In the genomic region with DNA sequence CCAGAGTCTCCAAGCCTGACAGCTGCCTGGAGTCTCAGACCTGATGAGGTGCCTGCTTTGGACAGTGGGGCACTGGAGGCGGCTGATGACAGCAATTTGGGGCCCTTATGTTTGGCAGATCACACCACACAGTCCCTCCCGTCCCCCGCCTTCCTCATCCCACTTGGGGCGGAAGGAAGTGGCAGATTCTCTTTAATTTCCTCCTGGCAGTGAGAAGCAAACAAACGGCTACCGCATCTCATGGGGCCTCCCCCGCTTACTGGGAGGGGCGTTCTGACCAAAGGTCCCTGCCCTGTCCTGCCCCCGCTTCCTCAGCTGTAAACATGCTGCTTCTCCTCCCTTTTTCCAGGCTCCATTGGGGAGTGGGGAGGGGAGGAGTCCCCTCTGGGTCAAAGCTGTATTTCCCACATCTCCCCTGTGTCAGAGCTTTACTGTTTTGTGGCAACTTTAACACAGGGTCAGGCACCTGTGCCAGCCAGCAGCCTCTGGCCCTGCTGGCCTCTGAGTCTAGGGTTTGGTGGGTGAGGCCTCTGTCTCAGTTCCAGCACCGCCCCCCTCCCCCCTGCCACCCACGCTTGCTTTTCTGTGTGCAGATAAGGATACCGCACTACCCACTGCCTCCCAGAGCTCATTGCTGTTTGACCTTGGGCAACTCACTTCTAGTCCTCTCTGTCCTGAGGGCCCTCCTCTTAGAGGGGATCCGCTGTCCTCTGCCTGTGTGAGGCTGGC, we compare ENCODE assay signal across 8 cellular contexts. TPM values are rescaled to one million over a fixed set of nuclear protein-coding genes. Genes with fewer than 3 reads are reported as not detected.
DNase-seq lines count a peak whose midpoint lies in the region; ATAC-seq and TF ChIP-seq lines count a peak whose summit lies in the region.

No MANE protein-coding gene starts in this region.

- H3K4me1 ChIP-seq in lower lobe of right lung, result peaks cover 68% of the 10 kb centered on the region
- no peaks in the 10 kb centered on the region for H3K4me1 ChIP-seq in foreskin keratinocyte

- DNase-seq in CD1c-positive myeloid dendritic cell (ENCODE audit: extremely low spot score), result peak; percentile 94
- peak; percentile 36 to 91 (median 48) for DNase-seq in T-helper 1 cell
- DNase-seq in activated naive CD8-positive, alpha-beta T cell treated with anti-CD3 and anti-CD28 coated beads, Interleukin-2, amount 50 U/mL, for 24 hours, result peak; percentile 81
- DNase-seq in lower lobe of right lung, result peak; percentile 87
- DNase-seq in stimulated activated CD8-positive, alpha-beta memory T cell treated with anti-CD3 and anti-CD28 coated beads, Interleukin-4, amount 100 ng/mL, for 1 hour (ENCODE audit: low read depth in 2 of 2, low spot score in 1 of 2), result peak; percentile 41 to 62
- no peak for DNase-seq in foreskin keratinocyte
- no peak for DNase-seq in NCI-H1694 (lab: John Stamatoyannopoulos, UW)

- no peak for TF ChIP-seq CTCF in lower lobe of right lung (IDR thresholded peaks at IDR 0.05)
- no peak for TF ChIP-seq CTCF in foreskin keratinocyte (conservative IDR thresholded peaks at IDR 0.05)

- peaks cover 34% of the 10 kb centered on the region for H3K36me3 Mint-ChIP-seq in activated naive CD8-positive, alpha-beta T cell treated with anti-CD3 and anti-CD28 coated beads, Interleukin-2, amount 50 U/mL, for 24 hours (ENCODE audit: low read depth)

- H3K27ac ChIP-seq in lower lobe of right lung (peak overlapping the region; percentile 99), foreskin keratinocyte (no peak overlapping the region)

- H3K9me3 ChIP-seq in lower lobe of right lung, result no peaks in the 10 kb centered on the region

- H3K27me3 ChIP-seq in lower lobe of right lung (ENCODE audit: low read depth) (no peaks in the 10 kb centered on the region), foreskin keratinocyte (no peaks in the 10 kb centered on the region)

- H3K27ac Mint-ChIP-seq in activated naive CD8-positive, alpha-beta T cell treated with anti-CD3 and anti-CD28 coated beads, Interleukin-2, amount 50 U/mL, for 24 hours, result peak overlapping the region; percentile 96

- no peaks in the 10 kb centered on the region for H3K9me3 Mint-ChIP-seq in activated naive CD8-positive, alpha-beta T cell treated with anti-CD3 and anti-CD28 coated beads, Interleukin-2, amount 50 U/mL, for 24 hours

- peak overlapping the region; percentile 2 for H3K4me3 ChIP-seq in lower lobe of right lung

- no peaks in the 10 kb centered on the region for H3K27me3 Mint-ChIP-seq in activated naive CD8-positive, alpha-beta T cell treated with anti-CD3 and anti-CD28 coated beads, Interleukin-2, amount 50 U/mL, for 24 hours

- peak; percentile 37 for ATAC-seq in activated naive CD8-positive, alpha-beta T cell treated with anti-CD3 and anti-CD28 coated beads, Interleukin-2, amount 50 U/mL, for 24 hours
- ATAC-seq in lower lobe of right lung (peak; percentile 54 to 61), foreskin keratinocyte (no peak), GM19324 (IDR thresholded peaks at IDR 0.05; ENCODE audit: low FRiP score, unreplicated experiment) (no peak)

- intact Hi-C loops in lower lobe of right lung (cut with DNase I), result no loop called here

- peaks cover 88% of the 10 kb centered on the region for H3K4me1 Mint-ChIP-seq in activated naive CD8-positive, alpha-beta T cell treated with anti-CD3 and anti-CD28 coated beads, Interleukin-2, amount 50 U/mL, for 24 hours

- peaks cover 39% of the 10 kb centered on the region for H3K36me3 ChIP-seq in lower lobe of right lung

- peak overlapping the region; percentile 64 for H3K4me3 Mint-ChIP-seq in activated naive CD8-positive, alpha-beta T cell treated with anti-CD3 and anti-CD28 coated beads, Interleukin-2, amount 50 U/mL, for 24 hours

RNA-seq across cellular contexts. Expression of a gene that starts 5.4 kb away (rescaled TPM):
- 61.6 TPM for total RNA-seq in lower lobe of right lung
- 17.3 and 17.6 TPM in 2 replicates for total RNA-seq in foreskin keratinocyte
- 5.6 and 6.7 TPM in 2 replicates for polyA plus RNA-seq in foreskin keratinocyte

RNA-seq across cellular contexts. Expression of a gene that starts 56.7 kb away (rescaled TPM):
- total RNA-seq in lower lobe of right lung (15.1 TPM), foreskin keratinocyte (26.6 and 27.9 TPM in 2 replicates)
- 23.0 and 23.6 TPM in 2 replicates for polyA plus RNA-seq in foreskin keratinocyte

RNA-seq across cellular contexts. Expression of a gene that starts 56.7 kb away (rescaled TPM):
- 9.9 TPM for total RNA-seq in lower lobe of right lung
- total RNA-seq in foreskin keratinocyte, result 16.9 and 17.0 TPM in 2 replicates
- polyA plus RNA-seq in foreskin keratinocyte, result 16.1 and 16.5 TPM in 2 replicates

Comparison
In these comparisons a context has a peak if more than half of its experiments do, and no peak if none do; other contexts are left out.
1. DNase-seq: peak in CD1c-positive myeloid dendritic cell (single experiment), T-helper 1 cell (5 of 5), activated naive CD8-positive, alpha-beta T cell treated with anti-CD3 and anti-CD28 coated beads, Interleukin-2, amount 50 U/mL, for 24 hours (single experiment), lower lobe of right lung (single experiment) and stimulated activated CD8-positive, alpha-beta memory T cell treated with anti-CD3 and anti-CD28 coated beads, Interleukin-4, amount 100 ng/mL, for 1 hour (2 of 2); none in foreskin keratinocyte (0 of 2) and NCI-H1694 (single experiment).
2. ATAC-seq: peak in activated naive CD8-positive, alpha-beta T cell treated with anti-CD3 and anti-CD28 coated beads, Interleukin-2, amount 50 U/mL, for 24 hours (single experiment) and lower lobe of right lung (2 of 2); none in foreskin keratinocyte (single experiment) and GM19324 (single experiment).